ENCODE assay signal across 8 cellular contexts in genomic region chr3:142888099-142888483, GRCh38. TPM values are rescaled to one million over a fixed set of nuclear protein-coding genes. Genes with fewer than 3 reads are reported as not detected.
DNase-seq lines count a peak whose midpoint lies in the region; ATAC-seq and TF ChIP-seq lines count a peak whose summit lies in the region.

No MANE protein-coding gene starts in this region.

- TF ChIP-seq CTCF in CD14-positive monocyte (IDR thresholded peaks at IDR 0.05): no peak
- no peak for TF ChIP-seq CTCF in RWPE2 (IDR thresholded peaks at IDR 0.05; ENCODE audit: poor library complexity, severe bottlenecking)

- H3K27ac ChIP-seq in RWPE2 (ENCODE audit: poor library complexity, severe bottlenecking): no peak overlapping the region

- H3K9me3 Mint-ChIP-seq in CD14-positive monocyte: peaks cover 0 to 6% (median 0%) of the 10 kb centered on the region in 7 donors
- peaks cover 0 to 1% (median 0%) of the 10 kb centered on the region in 7 donors for H3K9me3 Mint-ChIP-seq in naive B cell

- H3K27me3 ChIP-seq in RWPE2 (ENCODE audit: insufficient read depth, poor library complexity, severe bottlenecking): peaks cover 7% of the 10 kb centered on the region

- no peaks in the 10 kb centered on the region for H3K9me3 ChIP-seq in RWPE2 (ENCODE audit: severe bottlenecking)

- no peak for DNase-seq in CD14-positive monocyte (ENCODE audit: low spot score)
- DNase-seq in HS-5 (ENCODE audit: low read depth): peak; percentile 26
- no peak for DNase-seq in RWPE2 (ENCODE audit: low spot score)
- DNase-seq in erythroblast (lab: John Stamatoyannopoulos, UW): peak; percentile 44 to 48
- no peak for DNase-seq in naive B cell
- no peak for DNase-seq in NCI-H1417 treated with DMSO at 0.1 percent for 48 hours (lab: John Stamatoyannopoulos, UW)
- DNase-seq in effector CD8-positive, alpha-beta T cell (lab: John Stamatoyannopoulos, UW): no peak

- peaks cover 15% of the 10 kb centered on the region for H3K4me1 Mint-ChIP-seq in CD14-positive monocyte
- H3K4me1 Mint-ChIP-seq in naive B cell: peaks cover 3 to 12% (median 5%) of the 10 kb centered on the region in 3 donors

- ATAC-seq in RWPE2 (ENCODE audit: low read depth) (peak; percentile 47), naive B cell (ENCODE audit: low read depth in 2 of 2) (no peak), HG02610 (IDR thresholded peaks at IDR 0.05; ENCODE audit: unreplicated experiment) (no peak)

- H3K4me3 ChIP-seq in RWPE2 (ENCODE audit: severe bottlenecking): peak overlapping the region; percentile 38

- H3K27ac Mint-ChIP-seq in CD14-positive monocyte (no peak overlapping the region), naive B cell (no peak overlapping the region)

- intact Hi-C loops in CD14-positive monocyte (cut with micrococcal nuclease): no loop called here

- H3K4me3 Mint-ChIP-seq in CD14-positive monocyte (peak overlapping the region; percentile 77 to 90), naive B cell (peak overlapping the region; percentile 44 to 83 (median 76))

- no peak for TF ChIP-seq POLR2A in erythroblast (IDR thresholded peaks at IDR 0.05; ENCODE audit: low read length)

- no peaks in the 10 kb centered on the region for H3K36me3 ChIP-seq in RWPE2 (ENCODE audit: low read depth)

- H3K36me3 Mint-ChIP-seq in CD14-positive monocyte: no peaks in the 10 kb centered on the region
- no peaks in the 10 kb centered on the region for H3K36me3 Mint-ChIP-seq in naive B cell

- H3K27me3 Mint-ChIP-seq in CD14-positive monocyte (ENCODE audit: low read depth in 3 of 3) (peaks cover 31 to 41% (median 40%) of the 10 kb centered on the region in 3 donors), naive B cell (peaks cover 48 to 58% (median 53%) of the 10 kb centered on the region in 3 donors)

- H3K4me1 ChIP-seq in RWPE2 (ENCODE audit: insufficient read depth, poor library complexity, severe bottlenecking): no peaks in the 10 kb centered on the region

RNA-seq across cellular contexts. Expression of gene PCOLCE2, which starts 0.8 kb away (rescaled TPM):
- polyA plus RNA-seq in CD14-positive monocyte (not detected), naive B cell (ENCODE audit: low read depth in 6 of 6) (not detected)

Comparison
In these comparisons a context has a peak if more than half of its experiments do, and no peak if none do; other contexts are left out.
1. DNase-seq: peak in HS-5 (single experiment) and erythroblast (2 of 2); none in CD14-positive monocyte (single experiment), RWPE2 (single experiment), naive B cell (single experiment), NCI-H1417 treated with DMSO at 0.1 percent for 48 hours (single experiment) and effector CD8-positive, alpha-beta T cell (single experiment).